1 cellular context compared by ENCODE assay signal in the genomic region with DNA sequence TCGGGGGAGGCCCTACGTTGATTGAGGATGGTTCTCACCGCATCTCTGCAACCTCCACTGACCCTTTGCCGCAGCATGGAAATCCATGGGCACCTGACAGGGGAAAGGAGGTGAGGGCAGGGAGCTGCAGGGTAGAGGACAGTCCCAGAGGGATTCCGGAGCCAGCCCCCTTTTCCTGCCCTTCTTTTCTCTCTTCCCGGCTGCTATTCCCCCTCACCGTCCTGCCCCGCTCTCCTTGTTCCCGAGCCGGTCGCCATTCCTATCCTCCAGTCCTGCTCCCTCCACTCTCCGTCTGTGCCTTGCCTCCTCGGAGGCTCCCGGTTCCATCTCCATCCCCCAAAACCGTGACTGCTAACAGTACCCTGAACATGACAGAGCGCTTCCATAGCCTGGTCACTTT.
TF ChIP-seq lines count a peak whose summit lies in the region.

No MANE protein-coding gene starts in this region.

TF ChIP-seq in K562, 482 proteins besides CTCF, POLR2A, EP300 and RAD21:
- TF ChIP-seq CAMTA2 (CRISPR knock-in tag; conservative IDR thresholded peaks at IDR 0.05): no peak
- TF ChIP-seq, protein P1, sequence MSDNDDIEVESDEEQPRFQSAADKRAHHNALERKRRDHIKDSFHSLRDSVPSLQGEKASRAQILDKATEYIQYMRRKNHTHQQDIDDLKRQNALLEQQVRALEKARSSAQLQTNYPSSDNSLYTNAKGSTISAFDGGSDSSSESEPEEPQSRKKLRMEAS (CRISPR knock-in tag; IDR thresholded peaks at IDR 0.05): 0 out of 2 replicates have a peak, but pooled peaks have one; percentile 6
